ENCODE assay signal across 8 cellular contexts in genomic region chr14:101947577-101947903, GRCh38. TPM values are rescaled to one million over a fixed set of nuclear protein-coding genes. Genes with fewer than 3 reads are reported as not detected.
DNase-seq lines count a peak whose midpoint lies in the region; ATAC-seq and TF ChIP-seq lines count a peak whose summit lies in the region.

No MANE protein-coding gene starts in this region.

- in situ Hi-C loops in Panc1 (cut with HindIII; ENCODE audit: low pct_unique_long_range_greater_than_20kb, low sequenced_read_pairs), result no loop called here

- H3K4me3 ChIP-seq in Panc1 (ENCODE audit: low read depth in 2 of 2, low read length in 2 of 2) (peak overlapping the region; percentile 64 to 85), endocrine pancreas (ENCODE audit: control insufficient read depth, insufficient read depth, low read length) (peak overlapping the region; percentile 50)

- H3K36me3 ChIP-seq in Panc1 (ENCODE audit: control insufficient read depth, insufficient read depth, low read length) (peaks cover 7% of the 10 kb centered on the region; the same call in 1 of the 2 replicates), endocrine pancreas (ENCODE audit: control insufficient read depth, insufficient read depth, low read length) (no peaks in the 10 kb centered on the region)

- H3K4me3 Mint-ChIP-seq in CD4-positive, alpha-beta T cell, result peak overlapping the region; percentile 94
- peak overlapping the region; percentile 94 for H3K4me3 Mint-ChIP-seq in nephron progenitor cell

- peak in 2 of 10 experiments; percentile 12 to 16 for DNase-seq in CD4-positive, alpha-beta T cell
- DNase-seq in Panc1 (ENCODE audit: low read depth, low spot score) (no peak), nephron progenitor cell (no peak), NCI-H774 (lab: John Stamatoyannopoulos, UW) (no peak), retina (no peak), cerebellar cortex (ENCODE audit: low spot score) (no peak)

- TF ChIP-seq CTCF in CD4-positive, alpha-beta T cell (IDR thresholded peaks at IDR 0.05), result no peak
- TF ChIP-seq CTCF in Panc1 (IDR thresholded peaks at IDR 0.05) (no peak), nephron progenitor cell (IDR thresholded peaks at IDR 0.05) (no peak)

- peak; percentile 9 for ATAC-seq in CD4-positive, alpha-beta T cell (ENCODE audit: poor library complexity)
- ATAC-seq in GM21737 (IDR thresholded peaks at IDR 0.05; ENCODE audit: unreplicated experiment) (peak; percentile 6), Panc1 (no peak)

- intact Hi-C loops in CD4-positive, alpha-beta T cell (cut with DNase I, micrococcal nuclease), result no loop called here
- intact Hi-C loops in Panc1 (cut with micrococcal nuclease; ENCODE audit: unreplicated experiment), result loop anchor here (10.0 kb wide), 1 partner anchor 243 kb away; no protein-coding TSS in a partner anchor

- peaks cover 22% of the 10 kb centered on the region for H3K27me3 ChIP-seq in CD4-positive, alpha-beta T cell (ENCODE audit: control insufficient read depth, insufficient read depth, low read length)
- H3K27me3 ChIP-seq in Panc1 (ENCODE audit: control insufficient read depth, insufficient read depth, low read length), result no peaks in the 10 kb centered on the region
- H3K27me3 ChIP-seq in endocrine pancreas (ENCODE audit: control insufficient read depth, insufficient read depth, low read length), result no peaks in the 10 kb centered on the region

- H3K36me3 Mint-ChIP-seq in CD4-positive, alpha-beta T cell (ENCODE audit: low read depth), result peaks cover 11% of the 10 kb centered on the region
- no peaks in the 10 kb centered on the region for H3K36me3 Mint-ChIP-seq in nephron progenitor cell (ENCODE audit: low read depth)

- CTCF ChIA-PET in CD4-positive, alpha-beta T cell (lab: Charles Lee), result interaction anchor here (1.2 to 1.7 kb wide), 2 partner anchors 177 to 240 kb away, joined by 3 to 4 read pairs; no protein-coding TSS in a partner anchor
- CTCF ChIA-PET in Panc1 (lab: Charles Lee), result no interaction called here

- peaks cover 3% of the 10 kb centered on the region for H3K4me1 ChIP-seq in Panc1 (ENCODE audit: control insufficient read depth, insufficient read depth, low read length)
- H3K4me1 ChIP-seq in endocrine pancreas (ENCODE audit: control insufficient read depth, insufficient read depth, low read length), result no peaks in the 10 kb centered on the region

- no peaks in the 10 kb centered on the region for H3K9me3 ChIP-seq in CD4-positive, alpha-beta T cell (ENCODE audit: control insufficient read depth, low read length)
- no peaks in the 10 kb centered on the region for H3K9me3 ChIP-seq in Panc1 (ENCODE audit: control insufficient read depth, insufficient read depth, low read depth, low read length)
- no peaks in the 10 kb centered on the region for H3K9me3 ChIP-seq in endocrine pancreas (ENCODE audit: control insufficient read depth, low read length)

- TSS peak; percentile 100 for BruUV-seq in Panc1 (replicated peaks; lab: Mats Ljungman, UMichigan)

- POLR2A ChIA-PET in CD4-positive, alpha-beta T cell (lab: Charles Lee), result interaction anchor here (1.1 to 1.8 kb wide), 4 partner anchors 17 to 241 kb away, joined by 3 to 13 read pairs (median 8); partner anchors contain the start of gene DYNC1H1
- POLR2A ChIA-PET in Panc1 (lab: Charles Lee), result no interaction called here

- peaks cover 35% of the 10 kb centered on the region for H3K27me3 Mint-ChIP-seq in CD4-positive, alpha-beta T cell
- peaks cover 42% of the 10 kb centered on the region for H3K27me3 Mint-ChIP-seq in nephron progenitor cell (ENCODE audit: low read depth, poor library complexity)

- no peaks in the 10 kb centered on the region for H3K9me3 Mint-ChIP-seq in CD4-positive, alpha-beta T cell
- no peaks in the 10 kb centered on the region for H3K9me3 Mint-ChIP-seq in nephron progenitor cell

- H3K27ac Mint-ChIP-seq in CD4-positive, alpha-beta T cell, result peak overlapping the region; percentile 99
- H3K27ac Mint-ChIP-seq in nephron progenitor cell, result peak overlapping the region; percentile 100

- H3K9ac ChIP-seq in endocrine pancreas (ENCODE audit: control insufficient read depth, insufficient read depth, low read length), result peak overlapping the region; percentile 89

- H3K27ac ChIP-seq in CD4-positive, alpha-beta T cell (ENCODE audit: low read depth, low read length), result peak overlapping the region; percentile 87
- H3K27ac ChIP-seq in Panc1 (ENCODE audit: low read length), result peak overlapping the region; percentile 96

- H3K4me1 Mint-ChIP-seq in CD4-positive, alpha-beta T cell (ENCODE audit: low read depth), result peaks cover 18% of the 10 kb centered on the region
- H3K4me1 Mint-ChIP-seq in nephron progenitor cell, result peaks cover 20% of the 10 kb centered on the region

RNA-seq across cellular contexts. Expression of gene DYNC1H1, which starts 16.8 kb away (rescaled TPM):
- total RNA-seq in CD4-positive, alpha-beta T cell, result 100 to 1,000 TPM; 286 to 293 TPM
- 382 TPM for total RNA-seq in Panc1 (2021; ENCODE audit: unreplicated experiment)
- polyA plus RNA-seq in Panc1 (2012; ENCODE audit: insufficient read length), result 353 TPM
